Comparison of ENCODE assay signal across 18 cellular contexts in genomic region chr18:74216661-74217110, GRCh38.
DNase-seq lines count a peak whose midpoint lies in the region; ATAC-seq, FAIRE-seq and TF ChIP-seq lines count a peak whose summit lies in the region.
"Had no signal": no experiment of that assay in that cellular context is flagged by ENCODE, and none has a peak within 500 bp of the region (broad histone marks: within the 10 kb centered on the region; RNA-seq: fewer than 3 reads in every experiment).

No MANE protein-coding gene starts in this region.

- H3K4me1 ChIP-seq in body of pancreas: peaks cover 22% of the 10 kb centered on the region
- H3K4me1 ChIP-seq in HepG2 (ENCODE audit: insufficient read depth, low read length): peaks cover 24% of the 10 kb centered on the region
- peaks cover 11 to 15% (median 11%) of the 10 kb centered on the region in 3 donors for H3K4me1 ChIP-seq in pancreas
- no peaks in the 10 kb centered on the region for H3K4me1 ChIP-seq in effector memory CD4-positive, alpha-beta T cell (ENCODE audit: control insufficient read depth, insufficient read depth, low read length, poor library complexity, severe bottlenecking)
- H3K4me1 ChIP-seq in smooth muscle cell (ENCODE audit: low read depth): no peaks in the 10 kb centered on the region
- H3K4me1 ChIP-seq in esophagus muscularis mucosa: no peaks in the 10 kb centered on the region
- H3K4me1 ChIP-seq: Caco-2 had no signal

- H3K27ac ChIP-seq in body of pancreas (peak overlapping the region; percentile 32 to 83 (median 79)), HepG2 (ENCODE audit: extremely low read length, insufficient read depth, low read length) (no peak overlapping the region), pancreas (peak overlapping the region in 2 of 4 donors; percentile 64 to 65), smooth muscle cell (ENCODE audit: low read depth) (no peak overlapping the region), esophagus muscularis mucosa (replicated peaks in 1 of 4) (no peak overlapping the region)
- H3K27ac ChIP-seq in effector memory CD4-positive, alpha-beta T cell (ENCODE audit: insufficient read depth, low read length, poor library complexity, severe bottlenecking): no peak overlapping the region

- TF ChIP-seq RAD21 in HepG2 (CRISPR knock-in tag; IDR thresholded peaks at IDR 0.05): no peak

- no peaks in the 10 kb centered on the region for H3K36me3 ChIP-seq in body of pancreas (replicated peaks in 1 of 2; ENCODE audit: insufficient read depth in 1 of 2, low read depth in 2 of 2)
- no peaks in the 10 kb centered on the region for H3K36me3 ChIP-seq in HepG2 (replicated peaks in 1 of 2; ENCODE audit: control insufficient read depth in 1 of 2, insufficient read depth in 2 of 2, low read length in 2 of 2)
- no peaks in the 10 kb centered on the region for H3K36me3 ChIP-seq in pancreas
- H3K36me3 ChIP-seq in effector memory CD4-positive, alpha-beta T cell (ENCODE audit: control insufficient read depth, insufficient read depth, low read length): no peaks in the 10 kb centered on the region
- no peaks in the 10 kb centered on the region for H3K36me3 ChIP-seq in smooth muscle cell (ENCODE audit: low read depth)
- no peaks in the 10 kb centered on the region for H3K36me3 ChIP-seq in esophagus muscularis mucosa

- TF ChIP-seq POLR2A in body of pancreas (IDR thresholded peaks at IDR 0.05) (no peak), HepG2 (IDR thresholded peaks at IDR 0.05; ENCODE audit: insufficient read depth in 1 of 2, low read depth in 2 of 2, low read length in 2 of 2) (no peak), esophagus muscularis mucosa (IDR thresholded peaks at IDR 0.05; ENCODE audit: low read depth) (no peak)

- POLR2A ChIA-PET in HepG2 (lab: Yijun Ruan, JAX): interaction anchor here (1.5 kb wide), 1 partner anchor 279 kb away, joined by 3 read pairs; the partner anchor contains the start of gene CNDP2

- H4K20me1 ChIP-seq in HepG2 (ENCODE audit: insufficient read depth, low read length): no peaks in the 10 kb centered on the region
- H4K20me1 ChIP-seq in smooth muscle cell (ENCODE audit: low read depth): no peaks in the 10 kb centered on the region

- H3K4me2 ChIP-seq in HepG2 (ENCODE audit: low read depth, low read length) (peak overlapping the region; percentile 57), smooth muscle cell (no peak overlapping the region)

- WGBS in body of pancreas, 2 donors: 27 to 39% methylated on average over 3 of the region's 3 CpGs
- WGBS in HepG2 (ENCODE audit: low lambda C conversion rate): 0% methylated on average over 3 of the region's 3 CpGs
- WGBS in pancreas, 2 donors: 27 to 31% methylated on average over 3 of the region's 3 CpGs
- 97% methylated on average over 3 of the region's 3 CpGs for WGBS in smooth muscle cell (ENCODE audit: low lambda C conversion rate)
- 87% methylated on average over 3 of the region's 3 CpGs for WGBS in esophagus muscularis mucosa

- TF ChIP-seq EP300 in HepG2 (IDR thresholded peaks at IDR 0.05; ENCODE audit: low read depth in 2 of 2, low read length in 2 of 2) (no peak), HepG2 (CRISPR knock-in tag; IDR thresholded peaks at IDR 0.05; ENCODE audit: borderline replicate concordance) (no peak), esophagus muscularis mucosa (IDR thresholded peaks at IDR 0.05) (no peak)

- DNase-seq in body of pancreas: no peak
- no peak for DNase-seq in HepG2 (ENCODE audit: low spot score)
- DNase-seq in pancreas: peak in 1 of 6 donors; percentile 9
- no peak for DNase-seq in effector memory CD4-positive, alpha-beta T cell
- no peak for DNase-seq in smooth muscle cell (lab: John Stamatoyannopoulos, UW; ENCODE audit: unreplicated experiment)
- no peak for DNase-seq in esophagus muscularis mucosa (ENCODE audit: extremely low spot score)
- DNase-seq: ACHN; Caco-2; CD4-positive, alpha-beta T cell; DMS153; DMS79; GDM1; H9 had no signal

- intact Hi-C loops in body of pancreas (cut with DNase I): no loop called here
- intact Hi-C loops in HepG2 (cut with micrococcal nuclease; ENCODE audit: unreplicated experiment): no loop called here
- intact Hi-C loops in pancreas (cut with DNase I): no loop called here
- intact Hi-C loops in esophagus muscularis mucosa (cut with DNase I): no loop called here

- in situ Hi-C loops in HepG2 (cut with HindIII; ENCODE audit: extremely low pct_ligation_motif_present, low pct_unique_long_range_greater_than_20kb): no loop called here

- H3K4me3 ChIP-seq in body of pancreas (no peak overlapping the region), HepG2 (replicated peaks in 1 of 3; ENCODE audit: insufficient read depth in 1 of 3, low read depth in 2 of 3, low read length in 3 of 3) (no peak overlapping the region), pancreas (no peak overlapping the region), smooth muscle cell (no peak overlapping the region), esophagus muscularis mucosa (no peak overlapping the region)
- H3K4me3 ChIP-seq in effector memory CD4-positive, alpha-beta T cell (ENCODE audit: insufficient read depth, low read depth, low read length, poor library complexity, severe bottlenecking): no peak overlapping the region

- CTCF ChIA-PET in HepG2 (lab: Yijun Ruan, JAX; ENCODE audit: low intra/inter-chr PET ratio, low total read pairs): no interaction called here

- no TSS peak for BruUV-seq in HepG2 (replicated peaks; lab: Mats Ljungman, UMichigan)

- no peak overlapping the region for H2AFZ ChIP-seq in HepG2 (ENCODE audit: low read length)
- no peak overlapping the region for H2AFZ ChIP-seq in smooth muscle cell (ENCODE audit: low read depth)

- no peaks in the 10 kb centered on the region for H3F3A ChIP-seq in smooth muscle cell (ENCODE audit: low read depth)

- H3K27me3 ChIP-seq in body of pancreas: no peaks in the 10 kb centered on the region
- no peaks in the 10 kb centered on the region; a peak in 1 of 5 replicates for H3K27me3 ChIP-seq in HepG2 (ENCODE audit: control insufficient read depth in 1 of 2, insufficient read depth in 2 of 2, low read length in 2 of 2)
- no peaks in the 10 kb centered on the region for H3K27me3 ChIP-seq in pancreas
- H3K27me3 ChIP-seq in effector memory CD4-positive, alpha-beta T cell (replicated peaks; ENCODE audit: control insufficient read depth, insufficient read depth, low read length, poor library complexity, severe bottlenecking): peaks cover 2% of the 10 kb centered on the region
- H3K27me3 ChIP-seq in smooth muscle cell (ENCODE audit: low read depth): no peaks in the 10 kb centered on the region
- H3K27me3 ChIP-seq in esophagus muscularis mucosa: peaks cover 0 to 2% (median 0%) of the 10 kb centered on the region in 4 donors

- no peak overlapping the region for H3K9ac ChIP-seq in HepG2 (ENCODE audit: insufficient read depth, low read depth, low read length)
- H3K9ac ChIP-seq in smooth muscle cell (ENCODE audit: low read depth): no peak overlapping the region

- H3K79me2 ChIP-seq in HepG2 (ENCODE audit: insufficient read depth, low read length) (no peaks in the 10 kb centered on the region), smooth muscle cell (ENCODE audit: low read depth) (no peaks in the 10 kb centered on the region)

- no peaks in the 10 kb centered on the region for H3K9me3 ChIP-seq in body of pancreas
- no peaks in the 10 kb centered on the region for H3K9me3 ChIP-seq in HepG2 (ENCODE audit: low read length)
- H3K9me3 ChIP-seq in pancreas: no peaks in the 10 kb centered on the region
- H3K9me3 ChIP-seq in effector memory CD4-positive, alpha-beta T cell (ENCODE audit: control insufficient read depth, low read length): no peaks in the 10 kb centered on the region
- no peaks in the 10 kb centered on the region for H3K9me3 ChIP-seq in smooth muscle cell (replicated peaks; ENCODE audit: low read depth)
- H3K9me3 ChIP-seq in esophagus muscularis mucosa: no peaks in the 10 kb centered on the region
- H3K9me3 ChIP-seq: Caco-2 had no signal

- TF ChIP-seq CTCF in body of pancreas (IDR thresholded peaks at IDR 0.05) (no peak), HepG2 (CRISPR knock-in tag; IDR thresholded peaks at IDR 0.05) (no peak), pancreas (IDR thresholded peaks at IDR 0.05) (no peak), smooth muscle cell (IDR thresholded peaks at IDR 0.05; ENCODE audit: borderline replicate concordance, insufficient read depth, poor library complexity, severe bottlenecking) (no peak), esophagus muscularis mucosa (IDR thresholded peaks at IDR 0.05) (no peak)

- ATAC-seq in body of pancreas (peak; percentile 25), HepG2 (peak; percentile 63), pancreas (peak; percentile 16 to 53 (median 38)), GM21737 (IDR thresholded peaks at IDR 0.05; ENCODE audit: unreplicated experiment) (no peak)

- FAIRE-seq in HepG2 (lab: Jason Lieb, UNC) (no peak), pancreas (lab: Jason Lieb, UNC) (no peak)
- FAIRE-seq: A204.1, GM12892, GM18507, H1 had no signal

TF ChIP-seq in HepG2, 621 proteins besides CTCF, POLR2A, EP300 and RAD21 (continues in another document):
- TF ChIP-seq XRCC5 (optimal IDR thresholded peaks at IDR 0.05; ENCODE audit: low read length): no peak
- TF ChIP-seq, protein P1, sequence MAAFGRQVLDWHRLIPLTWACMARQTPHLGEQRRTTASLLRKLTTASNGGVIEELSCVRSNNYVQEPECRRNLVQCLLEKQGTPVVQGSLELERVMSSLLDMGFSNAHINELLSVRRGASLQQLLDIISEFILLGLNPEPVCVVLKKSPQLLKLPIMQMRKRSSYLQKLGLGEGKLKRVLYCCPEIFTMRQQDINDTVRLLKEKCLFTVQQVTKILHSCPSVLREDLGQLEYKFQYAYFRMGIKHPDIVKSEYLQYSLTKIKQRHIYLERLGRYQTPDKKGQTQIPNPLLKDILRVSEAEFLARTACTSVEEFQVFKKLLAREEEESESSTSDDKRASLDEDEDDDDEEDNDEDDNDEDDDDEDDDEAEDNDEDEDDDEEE (CRISPR knock-in tag; IDR thresholded peaks at IDR 0.05): no peak
- no peak for TF ChIP-seq FOXA1 (IDR thresholded peaks at IDR 0.05)
- TF ChIP-seq FOXA1 (CRISPR knock-in tag; IDR thresholded peaks at IDR 0.05): 0 out of 2 replicates have a peak, but pooled peaks have one; percentile 4
- no peak for TF ChIP-seq ZNF788 (CRISPR knock-in tag; IDR thresholded peaks at IDR 0.05; ENCODE audit: borderline replicate concordance)
- TF ChIP-seq KLF15 (CRISPR knock-in tag; IDR thresholded peaks at IDR 0.05; ENCODE audit: borderline replicate concordance): no peak
- TF ChIP-seq FOXA3 (CRISPR knock-in tag; IDR thresholded peaks at IDR 0.05): peak; percentile 35; the same call in 1 of the 2 replicates
- TF ChIP-seq HOXA7 (CRISPR knock-in tag; IDR thresholded peaks at IDR 0.05): no peak
- no peak for TF ChIP-seq ZNF879 (CRISPR knock-in tag; IDR thresholded peaks at IDR 0.05)
- no peak for TF ChIP-seq MEIS1 (CRISPR knock-in tag; IDR thresholded peaks at IDR 0.05; ENCODE audit: borderline replicate concordance)
- no peak for TF ChIP-seq CBX2 (IDR thresholded peaks at IDR 0.05; ENCODE audit: low read depth, low read length)
- TF ChIP-seq CBX2 (CRISPR knock-in tag; IDR thresholded peaks at IDR 0.05; ENCODE audit: low read depth): no peak
- 0 out of 2 replicates have a peak, but pooled peaks have one; percentile 7 for TF ChIP-seq MED1 (CRISPR knock-in tag; IDR thresholded peaks at IDR 0.05)
- TF ChIP-seq ZNF556 (CRISPR knock-in tag; IDR thresholded peaks at IDR 0.05; ENCODE audit: borderline replicate concordance): no peak
- TF ChIP-seq ZNF33A (CRISPR knock-in tag; IDR thresholded peaks at IDR 0.05; ENCODE audit: borderline replicate concordance): no peak

Comparison
In these comparisons a context has a peak if more than half of its experiments do, and no peak if none do; other contexts are left out.
1. H3K27ac ChIP-seq: peak in body of pancreas (4 of 4); none in HepG2 (single experiment), effector memory CD4-positive, alpha-beta T cell (single experiment), smooth muscle cell (single experiment) and esophagus muscularis mucosa (0 of 4).